In the genomic region with DNA sequence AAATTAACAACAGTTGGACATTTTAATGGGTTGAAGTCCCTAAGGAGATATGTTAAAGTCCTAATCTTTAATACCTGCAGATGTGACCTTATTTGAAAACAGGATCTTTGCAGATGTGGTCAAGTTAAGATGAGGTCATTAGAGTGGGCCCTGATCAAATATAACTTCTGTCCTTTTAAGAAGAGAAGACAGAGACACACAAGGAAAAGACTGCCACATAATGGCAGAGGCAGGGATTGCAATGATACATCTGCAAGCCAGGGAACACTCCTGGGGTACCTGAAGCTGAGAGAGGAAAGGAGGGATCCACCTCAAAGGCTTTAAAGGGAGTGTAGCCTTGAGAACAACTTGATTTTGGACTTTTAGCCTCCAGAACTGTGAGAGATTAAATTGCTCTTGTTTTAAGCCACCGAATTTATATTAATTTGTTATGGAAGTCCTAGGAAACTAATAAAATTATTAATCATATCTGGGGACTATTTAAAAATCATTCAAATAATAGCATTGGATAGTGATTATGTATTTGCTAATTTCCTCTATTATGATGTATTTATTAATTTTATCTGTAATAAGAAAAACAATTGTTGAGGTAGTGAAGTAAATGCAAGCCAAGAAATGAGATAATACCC, we compare ENCODE assay signal across 8 cellular contexts.
DNase-seq lines count a peak whose midpoint lies in the region; ATAC-seq and TF ChIP-seq lines count a peak whose summit lies in the region.

No MANE protein-coding gene starts in this region.

- peak; percentile 1 for DNase-seq in GDM1 (lab: John Stamatoyannopoulos, UW)
- DNase-seq in NAMALWA (ENCODE audit: low spot score), result peak; percentile 67
- DNase-seq in cardiac fibroblast (ENCODE audit: low read depth in 2 of 2), result peak; percentile 12 to 13
- no peak for DNase-seq in osteocyte (ENCODE audit: extremely low spot score, unreplicated experiment)
- DNase-seq in effector CD4-positive, alpha-beta T cell, result no peak

- H3K27ac Mint-ChIP-seq in osteocyte (ENCODE audit: unreplicated experiment), result no peak overlapping the region

- TF ChIP-seq CTCF in cardiac fibroblast (IDR thresholded peaks at IDR 0.05; ENCODE audit: low read depth, low read length) (no peak), osteocyte (IDR thresholded peaks at IDR 0.05) (peak; percentile 67)

- H3K4me1 Mint-ChIP-seq in osteocyte (ENCODE audit: unreplicated experiment), result no peaks in the 10 kb centered on the region

- ATAC-seq in GM21717 (IDR thresholded peaks at IDR 0.05; ENCODE audit: unreplicated experiment), result peak; percentile 80
- ATAC-seq in HG03097 (IDR thresholded peaks at IDR 0.05; ENCODE audit: low FRiP score, unreplicated experiment), result no peak
- no peak for ATAC-seq in HG03175 (IDR thresholded peaks at IDR 0.05; ENCODE audit: unreplicated experiment)

- H3K27me3 Mint-ChIP-seq in osteocyte (ENCODE audit: unreplicated experiment), result peaks cover 15% of the 10 kb centered on the region

- no peaks in the 10 kb centered on the region for H3K9me3 Mint-ChIP-seq in osteocyte (ENCODE audit: unreplicated experiment)

- no peak overlapping the region for H3K4me3 Mint-ChIP-seq in osteocyte (ENCODE audit: unreplicated experiment)

- no peaks in the 10 kb centered on the region for H3K36me3 Mint-ChIP-seq in osteocyte (ENCODE audit: unreplicated experiment)

- no peak overlapping the region for H3K4me3 ChIP-seq in cardiac fibroblast (replicated peaks in 1 of 2; ENCODE audit: low read depth in 2 of 2, low read length in 2 of 2)

Comparison
In these comparisons a context has a peak if more than half of its experiments do, and no peak if none do; other contexts are left out.
1. DNase-seq: peak in GDM1 (single experiment), NAMALWA (single experiment) and cardiac fibroblast (2 of 2); none in osteocyte (single experiment) and effector CD4-positive, alpha-beta T cell (single experiment).